Comparison of ENCODE assay signal across 1 cellular context in the genomic region with DNA sequence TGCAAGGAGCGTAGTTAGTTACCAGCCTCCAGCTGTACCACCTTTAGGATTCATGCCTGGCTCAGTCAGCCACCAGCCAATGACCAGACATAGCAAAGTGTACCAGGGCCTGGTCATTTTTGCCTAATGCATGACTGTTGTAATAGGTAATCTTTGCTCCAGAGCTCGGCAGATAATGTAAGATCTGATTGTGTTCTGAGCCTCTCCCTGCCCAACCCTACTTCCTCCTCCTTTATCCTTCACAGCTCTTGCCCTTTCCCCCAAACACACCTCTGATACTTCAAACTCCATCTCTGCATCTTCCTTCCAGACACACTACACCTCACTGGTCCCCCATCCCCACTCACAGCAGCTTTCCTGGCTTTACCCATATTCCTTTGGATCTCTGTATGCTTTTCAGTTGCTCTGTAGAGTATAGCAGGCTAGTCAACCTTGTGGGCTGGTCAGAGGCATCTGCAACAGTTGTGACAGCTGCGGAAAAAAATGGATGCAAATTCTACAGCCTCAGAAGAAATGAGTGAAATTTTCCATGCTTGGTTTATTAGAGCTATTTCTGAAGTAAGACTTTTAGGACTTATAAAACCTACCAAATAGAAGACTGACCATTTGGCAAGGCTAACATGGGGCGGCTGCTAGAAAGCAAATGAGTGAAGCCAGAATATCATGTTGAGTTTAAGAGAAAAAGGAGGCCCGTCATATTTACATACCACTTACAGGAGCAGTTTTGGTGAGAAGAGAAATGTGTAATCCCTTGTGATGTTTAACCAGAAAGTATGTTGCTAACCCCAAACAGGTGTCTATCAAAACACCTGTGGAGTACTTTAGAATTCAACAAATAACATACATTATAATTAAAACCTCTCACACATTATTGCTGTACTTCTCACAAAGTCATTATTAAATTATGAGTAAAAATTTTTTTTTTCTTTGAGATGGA.
TF ChIP-seq lines count a peak whose summit lies in the region.

No MANE protein-coding gene starts in this region.

TF ChIP-seq in H1, 55 proteins besides CTCF, POLR2A, EP300 and RAD21:
- no peak for TF ChIP-seq TCF12 (IDR thresholded peaks at IDR 0.05; ENCODE audit: low read depth, low read length)
- TF ChIP-seq CHD1 (IDR thresholded peaks at IDR 0.05; ENCODE audit: low read depth, low read length) = no peak
- TF ChIP-seq EGR1 (IDR thresholded peaks at IDR 0.05; ENCODE audit: borderline replicate concordance, low read depth, low read length) = no peak
- TF ChIP-seq CTBP2 (IDR thresholded peaks at IDR 0.05; ENCODE audit: borderline replicate concordance, insufficient read depth, insufficient read length, low read length) = no peak
- no peak for TF ChIP-seq RXRA (IDR thresholded peaks at IDR 0.05; ENCODE audit: insufficient read depth, low read depth, low read length)
- TF ChIP-seq TAF7 (optimal IDR thresholded peaks at IDR 0.05; ENCODE audit: borderline replicate concordance, low read depth, low read length) = no peak
- TF ChIP-seq SIRT6 (IDR thresholded peaks at IDR 0.05; ENCODE audit: low read length) = no peak
- TF ChIP-seq KDM1A (IDR thresholded peaks at IDR 0.05; ENCODE audit: borderline replicate concordance, low read length) = no peak
- no peak for TF ChIP-seq SIN3A (conservative IDR thresholded peaks at IDR 0.05 in 1 of 2, IDR thresholded peaks at IDR 0.05 in 1 of 2; ENCODE audit: low read depth in 1 of 2, low read length in 2 of 2)
- TF ChIP-seq, protein P1, sequence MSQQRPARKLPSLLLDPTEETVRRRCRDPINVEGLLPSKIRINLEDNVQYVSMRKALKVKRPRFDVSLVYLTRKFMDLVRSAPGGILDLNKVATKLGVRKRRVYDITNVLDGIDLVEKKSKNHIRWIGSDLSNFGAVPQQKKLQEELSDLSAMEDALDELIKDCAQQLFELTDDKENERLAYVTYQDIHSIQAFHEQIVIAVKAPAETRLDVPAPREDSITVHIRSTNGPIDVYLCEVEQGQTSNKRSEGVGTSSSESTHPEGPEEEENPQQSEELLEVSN (IDR thresholded peaks at IDR 0.05) = no peak
- no peak for TF ChIP-seq POLR2AphosphoS5 (IDR thresholded peaks at IDR 0.05; ENCODE audit: low read depth, low read length)
